ENCODE assay signal across 1 cellular context in genomic region chrX:136266828-136267227, GRCh38.
TF ChIP-seq lines count a peak whose summit lies in the region.

No MANE protein-coding gene starts in this region.

TF ChIP-seq in HEK293, 187 proteins besides CTCF, POLR2A, EP300 and RAD21 (continued from another document):
- peak; percentile 92 for TF ChIP-seq WT1 (tag by site-specific recombination; IDR thresholded peaks at IDR 0.05)
- TF ChIP-seq, protein P1, sequence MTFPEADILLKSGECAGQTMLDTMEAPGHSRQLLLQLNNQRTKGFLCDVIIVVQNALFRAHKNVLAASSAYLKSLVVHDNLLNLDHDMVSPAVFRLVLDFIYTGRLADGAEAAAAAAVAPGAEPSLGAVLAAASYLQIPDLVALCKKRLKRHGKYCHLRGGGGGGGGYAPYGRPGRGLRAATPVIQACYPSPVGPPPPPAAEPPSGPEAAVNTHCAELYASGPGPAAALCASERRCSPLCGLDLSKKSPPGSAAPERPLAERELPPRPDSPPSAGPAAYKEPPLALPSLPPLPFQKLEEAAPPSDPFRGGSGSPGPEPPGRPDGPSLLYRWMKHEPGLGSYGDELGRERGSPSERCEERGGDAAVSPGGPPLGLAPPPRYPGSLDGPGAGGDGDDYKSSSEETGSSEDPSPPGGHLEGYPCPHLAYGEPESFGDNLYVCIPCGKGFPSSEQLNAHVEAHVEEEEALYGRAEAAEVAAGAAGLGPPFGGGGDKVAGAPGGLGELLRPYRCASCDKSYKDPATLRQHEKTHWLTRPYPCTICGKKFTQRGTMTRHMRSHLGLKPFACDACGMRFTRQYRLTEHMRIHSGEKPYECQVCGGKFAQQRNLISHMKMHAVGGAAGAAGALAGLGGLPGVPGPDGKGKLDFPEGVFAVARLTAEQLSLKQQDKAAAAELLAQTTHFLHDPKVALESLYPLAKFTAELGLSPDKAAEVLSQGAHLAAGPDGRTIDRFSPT (tag by site-specific recombination; IDR thresholded peaks at IDR 0.05), result peak; percentile 43; the same call in 1 of the 2 replicates
- TF ChIP-seq TCF7L2 (IDR thresholded peaks at IDR 0.05; ENCODE audit: borderline replicate concordance, low read depth, low read length), result 0 out of 2 replicates have a peak, but pooled peaks have one; percentile 25
- 0 out of 2 replicates have a peak, but pooled peaks have one; percentile 30 for TF ChIP-seq ZBTB6 (tag by site-specific recombination; IDR thresholded peaks at IDR 0.05)
- peak; percentile 79 for TF ChIP-seq KLF10 (tag by site-specific recombination; IDR thresholded peaks at IDR 0.05)
- no peak for TF ChIP-seq SALL2 (tag by site-specific recombination; IDR thresholded peaks at IDR 0.05; ENCODE audit: borderline replicate concordance)
- peak; percentile 77 for TF ChIP-seq ZNF629 (tag by site-specific recombination; IDR thresholded peaks at IDR 0.05)
- TF ChIP-seq, protein P2, sequence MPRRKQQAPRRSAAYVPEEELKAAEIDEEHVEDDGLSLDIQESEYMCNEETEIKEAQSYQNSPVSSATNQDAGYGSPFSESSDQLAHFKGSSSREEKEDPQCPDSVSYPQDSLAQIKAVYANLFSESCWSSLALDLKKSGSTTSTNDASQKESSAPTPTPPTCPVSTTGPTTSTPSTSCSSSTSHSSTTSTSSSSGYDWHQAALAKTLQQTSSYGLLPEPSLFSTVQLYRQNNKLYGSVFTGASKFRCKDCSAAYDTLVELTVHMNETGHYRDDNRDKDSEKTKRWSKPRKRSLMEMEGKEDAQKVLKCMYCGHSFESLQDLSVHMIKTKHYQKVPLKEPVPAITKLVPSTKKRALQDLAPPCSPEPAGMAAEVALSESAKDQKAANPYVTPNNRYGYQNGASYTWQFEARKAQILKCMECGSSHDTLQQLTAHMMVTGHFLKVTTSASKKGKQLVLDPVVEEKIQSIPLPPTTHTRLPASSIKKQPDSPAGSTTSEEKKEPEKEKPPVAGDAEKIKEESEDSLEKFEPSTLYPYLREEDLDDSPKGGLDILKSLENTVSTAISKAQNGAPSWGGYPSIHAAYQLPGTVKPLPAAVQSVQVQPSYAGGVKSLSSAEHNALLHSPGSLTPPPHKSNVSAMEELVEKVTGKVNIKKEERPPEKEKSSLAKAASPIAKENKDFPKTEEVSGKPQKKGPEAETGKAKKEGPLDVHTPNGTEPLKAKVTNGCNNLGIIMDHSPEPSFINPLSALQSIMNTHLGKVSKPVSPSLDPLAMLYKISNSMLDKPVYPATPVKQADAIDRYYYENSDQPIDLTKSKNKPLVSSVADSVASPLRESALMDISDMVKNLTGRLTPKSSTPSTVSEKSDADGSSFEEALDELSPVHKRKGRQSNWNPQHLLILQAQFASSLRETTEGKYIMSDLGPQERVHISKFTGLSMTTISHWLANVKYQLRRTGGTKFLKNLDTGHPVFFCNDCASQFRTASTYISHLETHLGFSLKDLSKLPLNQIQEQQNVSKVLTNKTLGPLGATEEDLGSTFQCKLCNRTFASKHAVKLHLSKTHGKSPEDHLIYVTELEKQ (tag by site-specific recombination; IDR thresholded peaks at IDR 0.05; ENCODE audit: borderline replicate concordance), result peak; percentile 79; the same call in 1 of the 2 replicates
- 0 out of 2 replicates have a peak, but pooled peaks have one; percentile 67 for TF ChIP-seq ZNF2 (tag by site-specific recombination; IDR thresholded peaks at IDR 0.05)
- peak; percentile 82 for TF ChIP-seq ZNF843 (tag by site-specific recombination; IDR thresholded peaks at IDR 0.05)
- TF ChIP-seq, protein P3, sequence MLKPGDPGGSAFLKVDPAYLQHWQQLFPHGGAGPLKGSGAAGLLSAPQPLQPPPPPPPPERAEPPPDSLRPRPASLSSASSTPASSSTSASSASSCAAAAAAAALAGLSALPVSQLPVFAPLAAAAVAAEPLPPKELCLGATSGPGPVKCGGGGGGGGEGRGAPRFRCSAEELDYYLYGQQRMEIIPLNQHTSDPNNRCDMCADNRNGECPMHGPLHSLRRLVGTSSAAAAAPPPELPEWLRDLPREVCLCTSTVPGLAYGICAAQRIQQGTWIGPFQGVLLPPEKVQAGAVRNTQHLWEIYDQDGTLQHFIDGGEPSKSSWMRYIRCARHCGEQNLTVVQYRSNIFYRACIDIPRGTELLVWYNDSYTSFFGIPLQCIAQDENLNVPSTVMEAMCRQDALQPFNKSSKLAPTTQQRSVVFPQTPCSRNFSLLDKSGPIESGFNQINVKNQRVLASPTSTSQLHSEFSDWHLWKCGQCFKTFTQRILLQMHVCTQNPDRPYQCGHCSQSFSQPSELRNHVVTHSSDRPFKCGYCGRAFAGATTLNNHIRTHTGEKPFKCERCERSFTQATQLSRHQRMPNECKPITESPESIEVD (tag by site-specific recombination; IDR thresholded peaks at IDR 0.05), result peak; percentile 95
- TF ChIP-seq ZNF18 (tag by site-specific recombination; IDR thresholded peaks at IDR 0.05), result peak; percentile 40; the same call in 1 of the 2 replicates
- peak; percentile 48; the same call in 1 of the 2 replicates for TF ChIP-seq ZXDB (tag by site-specific recombination; IDR thresholded peaks at IDR 0.05)
- no peak for TF ChIP-seq ZNF514 (tag by site-specific recombination; IDR thresholded peaks at IDR 0.05)
- TF ChIP-seq GFI1B (tag by site-specific recombination; IDR thresholded peaks at IDR 0.05), result 0 out of 2 replicates have a peak, but pooled peaks have one; percentile 34
- TF ChIP-seq KLF8 (tag by site-specific recombination; IDR thresholded peaks at IDR 0.05), result peak; percentile 37; the same call in 1 of the 2 replicates
- TF ChIP-seq ZBTB17 (tag by site-specific recombination; IDR thresholded peaks at IDR 0.05), result peak; percentile 54
- peak; percentile 86; the same call in 1 of the 2 replicates for TF ChIP-seq GLI2 (tag by site-specific recombination; IDR thresholded peaks at IDR 0.05; ENCODE audit: borderline replicate concordance, low read depth)
- TF ChIP-seq ZNF175 (tag by site-specific recombination; IDR thresholded peaks at IDR 0.05), result no peak
- peak; percentile 81 for TF ChIP-seq OSR2 (tag by site-specific recombination; IDR thresholded peaks at IDR 0.05)
- peak; percentile 77; the same call in 1 of the 2 replicates for TF ChIP-seq OVOL3 (tag by site-specific recombination; IDR thresholded peaks at IDR 0.05)
- TF ChIP-seq ZBTB10 (tag by site-specific recombination; IDR thresholded peaks at IDR 0.05), result no peak
- TF ChIP-seq ZBTB1 (tag by site-specific recombination; IDR thresholded peaks at IDR 0.05), result peak; percentile 38; the same call in 1 of the 2 replicates
- TF ChIP-seq FEZF1 (tag by site-specific recombination; IDR thresholded peaks at IDR 0.05), result peak; percentile 86
